In genomic region chrX:125382889-125383288, GRCh38 we compare ENCODE assay signal across 22 cellular contexts.
"Had no signal": no experiment of that assay in that cellular context is flagged by ENCODE, and none has a peak within 500 bp of the region (broad histone marks: within the 10 kb centered on the region; RNA-seq: fewer than 3 reads in every experiment).

No MANE protein-coding gene starts in this region.

- H3K27me3 ChIP-seq: esophagus muscularis mucosa, foreskin keratinocyte, gastroesophageal sphincter, left lung had no signal

- H3K9me3 Mint-ChIP-seq: naive thymus-derived CD4-positive, alpha-beta T cell had no signal

- H3K27ac Mint-ChIP-seq: naive thymus-derived CD4-positive, alpha-beta T cell had no signal

- H3K27ac ChIP-seq: coronary artery, dorsolateral prefrontal cortex, esophagus muscularis mucosa, foreskin keratinocyte, gastroesophageal sphincter, heart left ventricle, left lung, lower lobe of right lung had no signal

- H3K4me1 ChIP-seq: esophagus muscularis mucosa, foreskin keratinocyte, gastroesophageal sphincter, heart left ventricle, left lung, lower lobe of right lung had no signal

- DNase-seq: dermis blood vessel endothelial cell; dorsolateral prefrontal cortex; effector CD4-positive, alpha-beta T cell; effector memory CD4-positive, alpha-beta T cell; foreskin keratinocyte; heart left ventricle; hippocampal formation; left cardiac atrium; left lung; left ventricle myocardium superior; lower lobe of right lung; mesenchymal stem cell; midbrain; naive thymus-derived CD4-positive, alpha-beta T cell had no signal

- H3K4me1 Mint-ChIP-seq: naive thymus-derived CD4-positive, alpha-beta T cell had no signal

- FAIRE-seq: colon, endothelial cell of umbilical vein, frontal cortex, islet of Langerhans, keratinocyte had no signal

- H3K4me3 Mint-ChIP-seq: naive thymus-derived CD4-positive, alpha-beta T cell had no signal

- H3K9me3 ChIP-seq: esophagus muscularis mucosa, gastroesophageal sphincter, heart left ventricle, left lung, lower lobe of right lung had no signal

- H3K36me3 Mint-ChIP-seq: naive thymus-derived CD4-positive, alpha-beta T cell had no signal

- ATAC-seq: foreskin keratinocyte; gastroesophageal sphincter; heart left ventricle; left cardiac atrium; left lung; left ventricle myocardium superior; lower lobe of right lung; naive thymus-derived CD4-positive, alpha-beta T cell had no signal

- H3K36me3 ChIP-seq: esophagus muscularis mucosa, gastroesophageal sphincter, heart left ventricle, left lung, lower lobe of right lung had no signal

- H3K4me3 ChIP-seq: coronary artery, dorsolateral prefrontal cortex, esophagus muscularis mucosa, gastroesophageal sphincter, heart left ventricle, left lung, lower lobe of right lung had no signal

- H3K27me3 Mint-ChIP-seq: naive thymus-derived CD4-positive, alpha-beta T cell had no signal
